Comparison of ENCODE assay signal across 11 cellular contexts in genomic region chr11:20155683-20156279, GRCh38. TPM values are rescaled to one million over a fixed set of nuclear protein-coding genes. Genes with fewer than 3 reads are reported as not detected.
A peak's percentile ranks its signal among the peaks of the same experiment; 100 is the strongest.
DNase-seq lines count a peak whose midpoint lies in the region; ATAC-seq, FAIRE-seq and TF ChIP-seq lines count a peak whose summit lies in the region.
"Had no signal": no experiment of that assay in that cellular context is flagged by ENCODE, and none has a peak within 500 bp of the region (broad histone marks: within the 10 kb centered on the region; RNA-seq: fewer than 3 reads in every experiment).

No MANE protein-coding gene starts in this region.

- H3K4me1 ChIP-seq in left ventricle myocardium inferior, result peaks cover 17% of the 10 kb centered on the region
- peaks cover 0 to 18% (median 9%) of the 10 kb centered on the region in 9 donors for H3K4me1 ChIP-seq in heart right ventricle
- no peaks in the 10 kb centered on the region for H3K4me1 ChIP-seq in A673 (ENCODE audit: insufficient read depth, low read length, poor library complexity, severe bottlenecking)

- H3K27ac ChIP-seq in left ventricle myocardium inferior (replicated peaks), result no peak overlapping the region
- no peak overlapping the region for H3K27ac ChIP-seq in heart right ventricle
- H3K27ac ChIP-seq in A673 (ENCODE audit: low read depth, low read length, poor library complexity, severe bottlenecking), result no peak overlapping the region
- H3K27ac ChIP-seq: C4-2B had no signal

- TF ChIP-seq CTCF in left ventricle myocardium inferior (IDR thresholded peaks at IDR 0.05; ENCODE audit: borderline replicate concordance) (no peak), heart right ventricle (IDR thresholded peaks at IDR 0.05) (no peak), type B pancreatic cell (conservative IDR thresholded peaks at IDR 0.05) (no peak), A673 (conservative IDR thresholded peaks at IDR 0.05; ENCODE audit: low read depth, low read length) (no peak)

- H3K36me3 Mint-ChIP-seq in activated naive CD8-positive, alpha-beta T cell treated with anti-CD3 and anti-CD28 coated beads for 36 hours, result peaks cover 13% of the 10 kb centered on the region
- H3K36me3 Mint-ChIP-seq in memory B cell (peaks cover 4% of the 10 kb centered on the region), type B pancreatic cell (peaks cover 4% of the 10 kb centered on the region)

- H3K36me3 ChIP-seq in left ventricle myocardium inferior (no peaks in the 10 kb centered on the region), heart right ventricle (no peaks in the 10 kb centered on the region), A673 (ENCODE audit: insufficient read depth, low read length, poor library complexity, severe bottlenecking) (no peaks in the 10 kb centered on the region)

- peaks cover 58% of the 10 kb centered on the region for H3K27me3 Mint-ChIP-seq in activated naive CD8-positive, alpha-beta T cell treated with anti-CD3 and anti-CD28 coated beads for 36 hours
- peaks cover 35% of the 10 kb centered on the region for H3K27me3 Mint-ChIP-seq in memory B cell
- H3K27me3 Mint-ChIP-seq in type B pancreatic cell, result peaks cover 85% of the 10 kb centered on the region

- H3K27ac Mint-ChIP-seq in activated naive CD8-positive, alpha-beta T cell treated with anti-CD3 and anti-CD28 coated beads for 36 hours, result no peak overlapping the region
- no peak overlapping the region for H3K27ac Mint-ChIP-seq in memory B cell
- no peak overlapping the region for H3K27ac Mint-ChIP-seq in type B pancreatic cell

- H3K4me3 ChIP-seq in left ventricle myocardium inferior (peak overlapping the region; percentile 52), heart right ventricle (peak overlapping the region in 5 of 10 donors; percentile 12 to 34 (median 23)), A673 (ENCODE audit: low read depth, low read length, poor library complexity, severe bottlenecking) (no peak overlapping the region)

- peaks cover 23% of the 10 kb centered on the region for H3K4me1 Mint-ChIP-seq in activated naive CD8-positive, alpha-beta T cell treated with anti-CD3 and anti-CD28 coated beads for 36 hours
- H3K4me1 Mint-ChIP-seq in memory B cell, result peaks cover 2% of the 10 kb centered on the region
- H3K4me1 Mint-ChIP-seq in type B pancreatic cell (ENCODE audit: unreplicated experiment), result peaks cover 14% of the 10 kb centered on the region

- H3K27me3 ChIP-seq in left ventricle myocardium inferior (ENCODE audit: low read depth) (peaks cover 99% of the 10 kb centered on the region), heart right ventricle (peaks cover 37 to 94% (median 85%) of the 10 kb centered on the region in 7 donors), A673 (replicated peaks; ENCODE audit: insufficient read depth, low read depth, low read length, poor library complexity) (peaks cover 64% of the 10 kb centered on the region)

- intact Hi-C loops in left ventricle myocardium inferior (cut with micrococcal nuclease), result no loop called here
- intact Hi-C loops in heart right ventricle (cut with DNase I), result no loop called here
- intact Hi-C loops in A673 (cut with micrococcal nuclease; ENCODE audit: unreplicated experiment), result no loop called here

- H3K4me3 Mint-ChIP-seq in activated naive CD8-positive, alpha-beta T cell treated with anti-CD3 and anti-CD28 coated beads for 36 hours, result peak overlapping the region; percentile 16
- H3K4me3 Mint-ChIP-seq in memory B cell (peak overlapping the region; percentile 64), type B pancreatic cell (peak overlapping the region; percentile 84)

- no peaks in the 10 kb centered on the region for H3K9me3 ChIP-seq in left ventricle myocardium inferior (replicated peaks)
- H3K9me3 ChIP-seq in heart right ventricle, result no peaks in the 10 kb centered on the region
- H3K9me3 ChIP-seq in A673 (ENCODE audit: low read depth, low read length, poor library complexity, severe bottlenecking), result no peaks in the 10 kb centered on the region

- TF ChIP-seq POLR2A in H54 (IDR thresholded peaks at IDR 0.05; ENCODE audit: low read depth, low read length), result no peak

- no peak for ATAC-seq in heart right ventricle
- ATAC-seq in memory B cell (ENCODE audit: low read depth), result no peak
- no peak for ATAC-seq in HG03521 (IDR thresholded peaks at IDR 0.05; ENCODE audit: unreplicated experiment)

- peaks cover 9% of the 10 kb centered on the region for H3K9me3 Mint-ChIP-seq in activated naive CD8-positive, alpha-beta T cell treated with anti-CD3 and anti-CD28 coated beads for 36 hours
- H3K9me3 Mint-ChIP-seq in memory B cell, result peaks cover 2% of the 10 kb centered on the region
- H3K9me3 Mint-ChIP-seq in type B pancreatic cell, result peaks cover 4% of the 10 kb centered on the region

- CTCF ChIA-PET in A673 (lab: Charles Lee), result no interaction called here

- BruUV-seq in A673 (replicated peaks; lab: Mats Ljungman, UMichigan), result no TSS peak

- FAIRE-seq in H54 (lab: Jason Lieb, UNC), result no peak

- 3 to 5% methylated on average over 19 of the region's 19 CpGs for WGBS in heart right ventricle, 2 donors

- DNase-seq in left ventricle myocardium inferior, result no peak
- DNase-seq in heart right ventricle, result no peak
- DNase-seq in activated naive CD8-positive, alpha-beta T cell treated with anti-CD3 and anti-CD28 coated beads for 36 hours, result no peak
- no peak for DNase-seq in memory B cell (ENCODE audit: low spot score in 2 of 2)
- DNase-seq in type B pancreatic cell (ENCODE audit: extremely low spot score, unreplicated experiment), result no peak
- no peak for DNase-seq in H54 (ENCODE audit: insufficient read length, low spot score)
- DNase-seq in A673 (ENCODE audit: low spot score), result no peak
- DNase-seq: dermis blood vessel endothelial cell, NCI-H1417 treated with DMSO at 0.1 percent for 48 hours had no signal

- POLR2A ChIA-PET in A673 (lab: Charles Lee; ENCODE audit: low non-redundant PET), result no interaction called here

RNA-seq across cellular contexts. Expression of gene DBX1, which starts 4.5 kb away (rescaled TPM):
- total RNA-seq in left ventricle myocardium inferior (not detected), heart right ventricle (not detected), type B pancreatic cell (ENCODE audit: low replicate concordance) (0.36 TPM in 1 of 2 replicates, not detected in the other), A673 (2021) (not detected in 2 replicates)
- not detected for polyA plus RNA-seq in heart right ventricle
- not detected for total RNA-seq in activated naive CD8-positive, alpha-beta T cell treated with anti-CD3 and anti-CD28 coated beads for 36 hours
- total RNA-seq: dermis blood vessel endothelial cell had no signal

Comparison
In these comparisons a context has a peak if more than half of its experiments do, and no peak if none do; other contexts are left out.
1. H3K4me3 Mint-ChIP-seq: peak in every context shown above with its lines; median percentile 84 in type B pancreatic cell; 64 in memory B cell; 16 in activated naive CD8-positive, alpha-beta T cell treated with anti-CD3 and anti-CD28 coated beads for 36 hours.